Comparison of ENCODE assay signal across 8 cellular contexts in the genomic region with DNA sequence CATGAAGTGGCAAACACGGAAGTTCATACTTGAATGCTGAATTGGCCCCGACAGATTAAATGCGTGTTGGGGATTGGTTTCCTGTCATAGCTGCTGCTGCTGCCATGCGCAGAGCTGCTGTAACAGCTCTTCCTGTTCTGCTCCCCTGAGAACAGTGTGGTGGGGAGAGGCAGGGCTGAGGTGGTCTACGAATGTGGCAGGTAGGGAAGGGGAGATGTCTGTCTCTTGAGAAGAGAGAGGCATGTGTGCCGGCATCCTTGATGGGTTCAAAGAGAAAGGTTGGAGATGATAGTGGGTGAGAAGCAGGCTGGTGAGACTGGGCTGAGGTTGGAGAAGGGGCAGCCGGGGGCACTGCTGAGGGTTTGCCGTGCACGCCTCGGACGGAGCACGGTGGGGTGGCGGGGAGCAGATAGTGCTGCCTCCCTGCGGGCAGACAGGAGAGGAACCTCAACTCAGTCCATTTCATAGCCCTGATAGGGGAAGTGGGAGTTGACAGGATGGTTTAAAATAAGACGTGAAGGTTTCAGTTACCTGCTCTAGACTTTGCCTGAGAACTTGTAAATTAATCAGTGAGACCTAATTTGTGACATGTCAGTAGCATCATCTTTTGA. TPM values are rescaled to one million over a fixed set of nuclear protein-coding genes. Genes with fewer than 3 reads are reported as not detected.
DNase-seq lines count a peak whose midpoint lies in the region; ATAC-seq and TF ChIP-seq lines count a peak whose summit lies in the region.

No MANE protein-coding gene starts in this region.

- H3K9me3 Mint-ChIP-seq in naive thymus-derived CD4-positive, alpha-beta T cell: peaks cover 0 to 1% (median 0%) of the 10 kb centered on the region in 11 donors

- TF ChIP-seq POLR2A in upper lobe of left lung (IDR thresholded peaks at IDR 0.05): peak in 2 of 4 donors; percentile 41 to 45

- POLR2A ChIA-PET in naive thymus-derived CD4-positive, alpha-beta T cell (lab: Charles Lee): interaction anchor here (0.6 to 4.4 kb wide), 27 partner anchors 8 to 536 kb away, joined by 3 to 43 read pairs (median 6); a partner anchor contains a TSS

- H3K27me3 Mint-ChIP-seq in naive thymus-derived CD4-positive, alpha-beta T cell: peaks cover 0 to 3% (median 0%) of the 10 kb centered on the region in 5 donors

- H3K4me1 Mint-ChIP-seq in naive thymus-derived CD4-positive, alpha-beta T cell: peaks cover 20 to 71% (median 60%) of the 10 kb centered on the region in 7 donors

- ATAC-seq in GM18867 (IDR thresholded peaks at IDR 0.05; ENCODE audit: unreplicated experiment): peak; percentile 98
- peak; percentile 99 for ATAC-seq in HG03045 (IDR thresholded peaks at IDR 0.05; ENCODE audit: unreplicated experiment)
- ATAC-seq in naive thymus-derived CD4-positive, alpha-beta T cell: peak; percentile 94
- peak; percentile 79 to 82 for ATAC-seq in upper lobe of left lung (ENCODE audit: low FRiP score in 2 of 2)

- no peak for TF ChIP-seq EP300 in upper lobe of left lung (IDR thresholded peaks at IDR 0.05)

- peaks cover 0 to 15% (median 0%) of the 10 kb centered on the region in 5 donors for H3K36me3 Mint-ChIP-seq in naive thymus-derived CD4-positive, alpha-beta T cell

- H3K9me3 ChIP-seq in ascending aorta (no peaks in the 10 kb centered on the region), upper lobe of left lung (no peaks in the 10 kb centered on the region)
- H3K9me3 ChIP-seq in naive thymus-derived CD4-positive, alpha-beta T cell (ENCODE audit: control insufficient read depth in 2 of 3, low read length in 3 of 3): no peaks in the 10 kb centered on the region

- H3K4me1 ChIP-seq in ascending aorta (peaks cover 0 to 4% of the 10 kb centered on the region in 2 donors), upper lobe of left lung (peaks cover 5 to 15% (median 7%) of the 10 kb centered on the region in 4 donors)
- H3K4me1 ChIP-seq in naive thymus-derived CD4-positive, alpha-beta T cell (ENCODE audit: control insufficient read depth in 2 of 2, insufficient read depth in 2 of 2, low read length in 2 of 2): peaks cover 24 to 67% of the 10 kb centered on the region in 2 donors

- peak overlapping the region; percentile 87 to 99 (median 96) for H3K4me3 Mint-ChIP-seq in naive thymus-derived CD4-positive, alpha-beta T cell

- H3K4me3 ChIP-seq in ascending aorta (peak overlapping the region in 1 of 2 donors; percentile 4), upper lobe of left lung (peak overlapping the region in 3 of 4 donors; percentile 19 to 44 (median 42))
- peak overlapping the region; percentile 68 for H3K4me3 ChIP-seq in naive thymus-derived CD4-positive, alpha-beta T cell (ENCODE audit: low read length)

- DNase-seq in T-helper 2 cell (peak; percentile 35 to 95 (median 61)), ascending aorta (ENCODE audit: low spot score in 2 of 2) (peak; percentile 11 to 73), upper lobe of left lung (peak; percentile 65 to 86), NCI-H2029 treated with DMSO at 0.1 percent for 48 hours (lab: John Stamatoyannopoulos, UW) (no peak), NCI-H2107 treated with DMSO at 0.1 percent for 48 hours (lab: John Stamatoyannopoulos, UW; ENCODE audit: unreplicated experiment) (no peak)
- peak; percentile 59 to 89 (median 85) for DNase-seq in naive thymus-derived CD4-positive, alpha-beta T cell

- CTCF ChIA-PET in naive thymus-derived CD4-positive, alpha-beta T cell (lab: Charles Lee): interaction anchor here (0.5 to 4.3 kb wide), 21 partner anchors 8 to 537 kb away, joined by 3 to 60 read pairs (median 4); a partner anchor contains a TSS

- peak overlapping the region; percentile 95 to 99 (median 97) for H3K27ac Mint-ChIP-seq in naive thymus-derived CD4-positive, alpha-beta T cell

- no peak overlapping the region for H3K27ac ChIP-seq in ascending aorta
- peak overlapping the region; percentile 79 for H3K27ac ChIP-seq in naive thymus-derived CD4-positive, alpha-beta T cell (ENCODE audit: low read depth, low read length)
- H3K27ac ChIP-seq in upper lobe of left lung: peak overlapping the region; percentile 64 to 81 (median 74)

- intact Hi-C loops in ascending aorta (cut with DNase I): loop anchor here (10.0 kb wide), 1 partner anchor 222 kb away; no protein-coding TSS in a partner anchor
- intact Hi-C loops in naive thymus-derived CD4-positive, alpha-beta T cell (cut with micrococcal nuclease): loop anchor here (1.0 to 10.0 kb wide), 25 partner anchors 46 to 1990 kb away; a partner anchor contains a TSS

- H3K36me3 ChIP-seq in ascending aorta (peaks cover 0 to 8% of the 10 kb centered on the region in 2 donors), upper lobe of left lung (peaks cover 0 to 15% (median 0%) of the 10 kb centered on the region in 4 donors)
- H3K36me3 ChIP-seq in naive thymus-derived CD4-positive, alpha-beta T cell (ENCODE audit: control insufficient read depth in 2 of 3, insufficient read depth in 3 of 3, low read length in 3 of 3): no peaks in the 10 kb centered on the region

- H3K27me3 ChIP-seq in ascending aorta (no peaks in the 10 kb centered on the region), upper lobe of left lung (no peaks in the 10 kb centered on the region)
- H3K27me3 ChIP-seq in naive thymus-derived CD4-positive, alpha-beta T cell (ENCODE audit: control insufficient read depth in 2 of 2, insufficient read depth in 2 of 2, low read length in 2 of 2): no peaks in the 10 kb centered on the region

- TF ChIP-seq CTCF in ascending aorta (IDR thresholded peaks at IDR 0.05): peak in 1 of 3 experiments; percentile 18
- TF ChIP-seq CTCF in upper lobe of left lung (IDR thresholded peaks at IDR 0.05): peak in 3 of 6 experiments; percentile 24 to 42 (median 42)

- WGBS in upper lobe of left lung, 2 donors: 39 to 46% methylated on average over 15 of the region's 15 CpGs

RNA-seq across cellular contexts. Expression of a gene that starts 46.1 kb away (rescaled TPM):
- total RNA-seq in ascending aorta: 31.8 TPM
- total RNA-seq in naive thymus-derived CD4-positive, alpha-beta T cell: 10 to 100 TPM; 14.9 to 36.8 (median 19.5) TPM
- 10 to 100 TPM; 17.9 to 19.6 TPM for polyA plus RNA-seq in naive thymus-derived CD4-positive, alpha-beta T cell
- 10 to 100 TPM; 15.3 to 29.3 (median 25.5) TPM for total RNA-seq in upper lobe of left lung

Comparison
In these comparisons a context has a peak if more than half of its experiments do, and no peak if none do; other contexts are left out.
1. DNase-seq: peak in T-helper 2 cell (5 of 5), ascending aorta (2 of 2), naive thymus-derived CD4-positive, alpha-beta T cell (9 of 9) and upper lobe of left lung (2 of 2); none in NCI-H2029 treated with DMSO at 0.1 percent for 48 hours (single experiment) and NCI-H2107 treated with DMSO at 0.1 percent for 48 hours (single experiment).
2. H3K27ac ChIP-seq: peak in naive thymus-derived CD4-positive, alpha-beta T cell (single experiment) and upper lobe of left lung (4 of 4); none in ascending aorta (0 of 2).
3. Peak in every context shown above with its lines, with median percentiles within 50 percentile points of each other: ATAC-seq.